Comparison of ENCODE assay signal across 1 cellular context in genomic region chrX:132041016-132041415, GRCh38.
TF ChIP-seq lines count a peak whose summit lies in the region.

No MANE protein-coding gene starts in this region.

TF ChIP-seq in GM23338, 12 proteins besides CTCF, POLR2A, EP300 and RAD21 (continued from another document):
- TF ChIP-seq REST (IDR thresholded peaks at IDR 0.05; ENCODE audit: unreplicated experiment): no peak
- TF ChIP-seq ETS1 (IDR thresholded peaks at IDR 0.05): no peak
- TF ChIP-seq ZNF331 (CRISPR knock-in tag; IDR thresholded peaks at IDR 0.05; ENCODE audit: low read depth): no peak
- TF ChIP-seq EZH2 (IDR thresholded peaks at IDR 0.05; ENCODE audit: low read depth, unreplicated experiment): no peak
- TF ChIP-seq JUNB (IDR thresholded peaks at IDR 0.05; ENCODE audit: unreplicated experiment): no peak
- no peak for TF ChIP-seq EZH2phosphoT487 (IDR thresholded peaks at IDR 0.05; ENCODE audit: unreplicated experiment)
- TF ChIP-seq ZNF462 (CRISPR knock-in tag; IDR thresholded peaks at IDR 0.05): no peak
- no peak for TF ChIP-seq POLR2AphosphoS5 (IDR thresholded peaks at IDR 0.05; ENCODE audit: low read depth)
